In the genomic region with DNA sequence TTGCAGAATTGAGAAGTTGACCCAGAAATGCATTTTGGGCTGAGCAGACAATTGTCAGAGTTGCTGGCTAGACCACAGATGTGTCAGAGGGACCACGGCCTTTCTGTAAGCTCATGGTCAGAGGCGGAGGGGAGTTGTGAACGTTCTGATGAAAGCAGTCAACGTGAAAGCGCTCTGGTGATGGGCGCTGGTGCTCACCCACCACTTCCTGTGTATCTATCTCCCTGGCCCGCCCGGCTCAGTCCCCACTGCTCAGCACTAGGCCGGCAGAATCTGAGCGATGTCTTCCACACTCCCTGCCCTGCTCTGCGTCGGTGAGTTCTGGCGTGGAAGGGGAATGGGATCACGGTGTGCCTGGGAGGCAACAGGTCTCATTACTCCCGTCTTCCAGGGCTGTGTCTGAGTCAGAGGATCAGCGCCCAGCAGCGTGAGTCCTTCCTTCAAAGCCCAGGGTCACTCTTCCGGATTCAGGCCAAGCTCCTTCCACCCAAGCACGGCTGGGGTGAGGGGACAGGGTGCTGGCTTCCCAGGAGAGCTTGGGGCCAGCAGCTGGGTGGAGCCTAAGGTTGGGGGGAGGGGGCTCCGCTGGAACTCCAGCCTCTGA, we compare ENCODE assay signal across 14 cellular contexts. TPM values are rescaled to one million over a fixed set of nuclear protein-coding genes. Genes with fewer than 3 reads are reported as not detected.
DNase-seq lines count a peak whose midpoint lies in the region; ATAC-seq and TF ChIP-seq lines count a peak whose summit lies in the region.
"Had no signal": no experiment of that assay in that cellular context is flagged by ENCODE, and none has a peak within 500 bp of the region (broad histone marks: within the 10 kb centered on the region; RNA-seq: fewer than 3 reads in every experiment).

A gene with protein sequence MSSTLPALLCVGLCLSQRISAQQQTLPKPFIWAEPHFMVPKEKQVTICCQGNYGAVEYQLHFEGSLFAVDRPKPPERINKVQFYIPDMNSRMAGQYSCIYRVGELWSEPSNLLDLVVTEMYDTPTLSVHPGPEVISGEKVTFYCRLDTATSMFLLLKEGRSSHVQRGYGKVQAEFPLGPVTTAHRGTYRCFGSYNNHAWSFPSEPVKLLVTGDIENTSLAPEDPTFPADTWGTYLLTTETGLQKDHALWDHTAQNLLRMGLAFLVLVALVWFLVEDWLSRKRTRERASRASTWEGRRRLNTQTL (plus strand): TSS at position 241 of the 604 bp plus-strand sequence. CDS start 40 bp downstream, at position 281.

- H3K4me3 ChIP-seq in BLaER1 (peak within 1 kb of the TSS; percentile 1; the same call in 1 of the 2 replicates), GM12865 (ENCODE audit: low read depth, low read length) (no peak within 1 kb of the TSS)
- H3K4me3 ChIP-seq in naive thymus-derived CD4-positive, alpha-beta T cell (ENCODE audit: low read length): no peak within 1 kb of the TSS

- peak within 1 kb of the TSS; percentile 70 for H3K4me3 Mint-ChIP-seq in activated T-cell treated with anti-CD3 and anti-CD28 coated beads, Interleukin-2, amount 50 U/mL, for 4 hours
- peak within 1 kb of the TSS in 1 of 10 donors; percentile 79 for H3K4me3 Mint-ChIP-seq in naive thymus-derived CD4-positive, alpha-beta T cell
- H3K4me3 Mint-ChIP-seq: dendritic cell treated with granulocyte-macrophage colony-stimulating factor and Interleukin-4, amounts not matched to agents 40 ng/mL and 50 ng/mL, for 4 days had no signal

- no peaks in the 10 kb centered on the region for H3K9me3 Mint-ChIP-seq in activated T-cell treated with anti-CD3 and anti-CD28 coated beads, Interleukin-2, amount 50 U/mL, for 4 hours
- H3K9me3 Mint-ChIP-seq in naive thymus-derived CD4-positive, alpha-beta T cell: peaks cover 0 to 9% (median 3%) of the 10 kb centered on the region in 11 donors
- H3K9me3 Mint-ChIP-seq: dendritic cell treated with granulocyte-macrophage colony-stimulating factor and Interleukin-4, amounts not matched to agents 40 ng/mL and 50 ng/mL, for 4 days had no signal

- H3K4me1 Mint-ChIP-seq in activated T-cell treated with anti-CD3 and anti-CD28 coated beads, Interleukin-2, amount 50 U/mL, for 4 hours (ENCODE audit: low read depth): no peaks in the 10 kb centered on the region
- peaks cover 0 to 6% (median 0%) of the 10 kb centered on the region in 7 donors for H3K4me1 Mint-ChIP-seq in naive thymus-derived CD4-positive, alpha-beta T cell

- POLR2A ChIA-PET in naive thymus-derived CD4-positive, alpha-beta T cell (lab: Charles Lee): no interaction called here

- CTCF ChIA-PET in naive thymus-derived CD4-positive, alpha-beta T cell (lab: Charles Lee): no interaction called here

- H3K27ac Mint-ChIP-seq in naive thymus-derived CD4-positive, alpha-beta T cell: no peak within 1 kb of the TSS
- H3K27ac Mint-ChIP-seq: dendritic cell treated with granulocyte-macrophage colony-stimulating factor and Interleukin-4, amounts not matched to agents 40 ng/mL and 50 ng/mL, for 4 days had no signal

- H3K4me1 ChIP-seq in BLaER1: peaks cover 24% of the 10 kb centered on the region
- no peaks in the 10 kb centered on the region for H3K4me1 ChIP-seq in naive thymus-derived CD4-positive, alpha-beta T cell (ENCODE audit: control insufficient read depth in 2 of 2, insufficient read depth in 2 of 2, low read length in 2 of 2)
- H3K4me1 ChIP-seq: foreskin keratinocyte had no signal

- H3K4me2 ChIP-seq in BLaER1: peak within 1 kb of the TSS; percentile 66

- peak within 1 kb of the TSS; percentile 84 for H3K27ac ChIP-seq in BLaER1
- no peak within 1 kb of the TSS for H3K27ac ChIP-seq in naive thymus-derived CD4-positive, alpha-beta T cell (ENCODE audit: low read depth, low read length)
- H3K27ac ChIP-seq: foreskin keratinocyte had no signal

- DNase-seq in GM12865 (ENCODE audit: low read depth) (peak; percentile 54), occipital lobe (lab: John Stamatoyannopoulos, UW) (no peak), D341Med (ENCODE audit: low spot score) (no peak), germinal center (ENCODE audit: low spot score) (no peak)
- DNase-seq in activated T-cell treated with anti-CD3 and anti-CD28 coated beads, Interleukin-2, amount 50 U/mL, for 4 hours: no peak
- no peak for DNase-seq in naive thymus-derived CD4-positive, alpha-beta T cell
- DNase-seq: activated CD4-positive, alpha-beta T cell treated with anti-CD3 and anti-CD28 coated beads, Interleukin-2, amount 50 U/mL, for 4 hours; foreskin keratinocyte; GOT3; NCI-H1694; NCI-H82 had no signal

- intact Hi-C loops in naive thymus-derived CD4-positive, alpha-beta T cell (cut with micrococcal nuclease): no loop called here

- peak within 1 kb of the TSS; percentile 34 for H3K9ac ChIP-seq in BLaER1

- ATAC-seq in activated T-cell treated with anti-CD3 and anti-CD28 coated beads, Interleukin-2, amount 50 U/mL, for 4 hours: peak in 1 of 2 donors; percentile 41
- peak; percentile 80 for ATAC-seq in naive thymus-derived CD4-positive, alpha-beta T cell
- ATAC-seq in GM18868 (IDR thresholded peaks at IDR 0.05; ENCODE audit: unreplicated experiment): no peak
- ATAC-seq: foreskin keratinocyte had no signal

- H3K36me3 ChIP-seq in BLaER1: no peaks in the 10 kb centered on the region
- H3K36me3 ChIP-seq in naive thymus-derived CD4-positive, alpha-beta T cell (ENCODE audit: control insufficient read depth in 2 of 3, insufficient read depth in 3 of 3, low read length in 3 of 3): no peaks in the 10 kb centered on the region

- peaks cover 6% of the 10 kb centered on the region for H3K27me3 Mint-ChIP-seq in activated T-cell treated with anti-CD3 and anti-CD28 coated beads, Interleukin-2, amount 50 U/mL, for 4 hours (ENCODE audit: low read depth)
- H3K27me3 Mint-ChIP-seq in naive thymus-derived CD4-positive, alpha-beta T cell: peaks cover 3 to 17% (median 6%) of the 10 kb centered on the region in 5 donors

- TF ChIP-seq CTCF in GM12865 (IDR thresholded peaks at IDR 0.05; ENCODE audit: insufficient read depth, low read depth, low read length, missing control alignments): no peak

- no peaks in the 10 kb centered on the region for H4K20me1 ChIP-seq in BLaER1

- H3K36me3 Mint-ChIP-seq in activated T-cell treated with anti-CD3 and anti-CD28 coated beads, Interleukin-2, amount 50 U/mL, for 4 hours (ENCODE audit: insufficient read depth): no peaks in the 10 kb centered on the region
- no peaks in the 10 kb centered on the region for H3K36me3 Mint-ChIP-seq in naive thymus-derived CD4-positive, alpha-beta T cell

- no peaks in the 10 kb centered on the region for H3K27me3 ChIP-seq in BLaER1
- no peaks in the 10 kb centered on the region for H3K27me3 ChIP-seq in naive thymus-derived CD4-positive, alpha-beta T cell (ENCODE audit: control insufficient read depth in 2 of 2, insufficient read depth in 2 of 2, low read length in 2 of 2)
- H3K27me3 ChIP-seq: foreskin keratinocyte had no signal

- peaks cover 4% of the 10 kb centered on the region; the same call in 1 of the 2 replicates for H3K9me3 ChIP-seq in BLaER1
- no peaks in the 10 kb centered on the region for H3K9me3 ChIP-seq in naive thymus-derived CD4-positive, alpha-beta T cell (ENCODE audit: control insufficient read depth in 2 of 3, low read length in 3 of 3)

RNA-seq across cellular contexts. Expression of the gene that starts here (rescaled TPM):
- total RNA-seq in activated T-cell treated with anti-CD3 and anti-CD28 coated beads, Interleukin-2, amount 50 U/mL, for 4 hours: under 1 TPM in 2 of 3 donors, not detected in 1; 0.65 to 0.82 TPM
- 10 to 100 TPM in 1 of 5 experiments, 1 to 10 TPM in 1, under 1 TPM in 2, not detected in 1; 0.65 to 22.1 (median 1.6) TPM for total RNA-seq in naive thymus-derived CD4-positive, alpha-beta T cell
- polyA plus RNA-seq in naive thymus-derived CD4-positive, alpha-beta T cell: not detected
- total RNA-seq in occipital lobe: not detected
- total RNA-seq: foreskin keratinocyte had no signal
- polyA plus RNA-seq: foreskin keratinocyte had no signal
